21 cellular contexts compared by ENCODE assay signal in the genomic region with DNA sequence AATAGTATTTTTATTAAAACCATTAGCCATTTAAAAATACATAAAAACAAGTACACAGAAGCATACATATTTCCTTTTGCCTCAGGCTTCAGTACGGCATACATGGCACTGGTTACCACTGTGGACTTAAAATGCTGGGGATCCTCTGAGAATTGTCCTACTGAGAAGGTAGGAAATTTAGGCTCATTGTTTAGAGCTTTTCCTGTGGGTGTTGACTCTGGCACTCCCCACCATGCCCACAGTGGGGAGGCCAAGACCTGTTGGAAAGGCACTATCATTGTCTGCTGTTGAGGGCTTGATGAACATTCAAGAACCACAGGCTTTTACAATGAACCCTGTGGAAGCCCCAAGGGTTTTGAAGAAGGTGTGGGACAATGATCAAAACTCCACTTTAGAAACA.
DNase-seq lines count a peak whose midpoint lies in the region; ATAC-seq and TF ChIP-seq lines count a peak whose summit lies in the region.
"Had no signal": no experiment of that assay in that cellular context is flagged by ENCODE, and none has a peak within 500 bp of the region (broad histone marks: within the 10 kb centered on the region; RNA-seq: fewer than 3 reads in every experiment).

No MANE protein-coding gene starts in this region.

- H2BK120ac ChIP-seq in mesendoderm (ENCODE audit: low read depth, low read length): no peak overlapping the region

- H3K23ac ChIP-seq in mesendoderm (ENCODE audit: low read length): no peak overlapping the region

- H3K4ac ChIP-seq in mesendoderm (ENCODE audit: low read depth, low read length): no peak overlapping the region

- CTCF ChIA-PET in T-cell (lab: Charles Lee): no interaction called here

- H3K4me1 Mint-ChIP-seq in endodermal cell (peaks cover 7% of the 10 kb centered on the region), T-cell (no peaks in the 10 kb centered on the region)
- H3K4me1 Mint-ChIP-seq: CD4-positive, alpha-beta memory T cell had no signal

- no peak overlapping the region for H2BK5ac ChIP-seq in mesendoderm (ENCODE audit: low read length)

- no peak overlapping the region for H4K8ac ChIP-seq in mesendoderm (ENCODE audit: low read depth, low read length)

- POLR2A ChIA-PET in T-cell (lab: Charles Lee): no interaction called here

- 65 to 83% methylated on average over 1 of the region's 1 CpG for WGBS in heart right ventricle, 2 donors
- WGBS in endodermal cell (ENCODE audit: insufficient coverage in 1 of 2, insufficient read length in 1 of 2), 2 experiments: 90% methylated on average over 1 of the region's 1 CpG; no CpG with 5 or more reads in 1 of the 2 experiments
- no CpG with 5 or more reads among the region's 1 CpG for WGBS in mesendoderm (ENCODE audit: extremely low coverage, insufficient coverage, low lambda C conversion rate)

- no peak overlapping the region for H2BK15ac ChIP-seq in mesendoderm (replicated peaks; ENCODE audit: low read depth)

- H3K27ac Mint-ChIP-seq in endodermal cell (no peak overlapping the region), T-cell (no peak overlapping the region)
- H3K27ac Mint-ChIP-seq: CD4-positive, alpha-beta memory T cell had no signal

- H3K27ac ChIP-seq in heart right ventricle (no peak overlapping the region), endodermal cell (ENCODE audit: low read depth, low read length) (no peak overlapping the region), mesendoderm (ENCODE audit: low read depth, low read length) (no peak overlapping the region)
- H3K27ac ChIP-seq: BLaER1 treated with 17β-estradiol and CSF1 and Interleukin-3, amounts not matched to agents 10 nM and 100 nM; SK-N-MC had no signal

- H3K18ac ChIP-seq in mesendoderm (ENCODE audit: low read length): no peak overlapping the region

- H3K27me3 ChIP-seq in heart right ventricle (no peaks in the 10 kb centered on the region), endodermal cell (ENCODE audit: control insufficient read depth, insufficient read depth, low read length, poor library complexity, severe bottlenecking) (no peaks in the 10 kb centered on the region), mesendoderm (ENCODE audit: insufficient read depth, low read length, poor library complexity) (no peaks in the 10 kb centered on the region)
- H3K27me3 ChIP-seq: BLaER1 treated with 17β-estradiol and CSF1 and Interleukin-3, amounts not matched to agents 10 nM and 100 nM had no signal

- H3K79me1 ChIP-seq in mesendoderm (ENCODE audit: low read length): no peaks in the 10 kb centered on the region

- H3K4me1 ChIP-seq in heart right ventricle (peaks cover 0 to 32% (median 0%) of the 10 kb centered on the region in 9 donors), endodermal cell (ENCODE audit: control insufficient read depth, insufficient read depth, low read length) (peaks cover 9% of the 10 kb centered on the region), mesendoderm (ENCODE audit: control insufficient read depth, low read depth, low read length) (peaks cover 4% of the 10 kb centered on the region)

- H3K4me3 Mint-ChIP-seq in endodermal cell (no peak overlapping the region), T-cell (no peak overlapping the region)
- H3K4me3 Mint-ChIP-seq: CD4-positive, alpha-beta memory T cell had no signal

- H3K36me3 ChIP-seq in heart right ventricle: no peaks in the 10 kb centered on the region
- no peaks in the 10 kb centered on the region for H3K36me3 ChIP-seq in endodermal cell (ENCODE audit: control insufficient read depth, insufficient read depth, low read length)
- H3K36me3 ChIP-seq in mesendoderm (ENCODE audit: control insufficient read depth, insufficient read depth, low read length): no peaks in the 10 kb centered on the region
- H3K36me3 ChIP-seq: BLaER1 treated with 17β-estradiol and CSF1 and Interleukin-3, amounts not matched to agents 10 nM and 100 nM had no signal

- no peaks in the 10 kb centered on the region for H3K27me3 Mint-ChIP-seq in endodermal cell (ENCODE audit: insufficient read depth)
- no peaks in the 10 kb centered on the region for H3K27me3 Mint-ChIP-seq in T-cell
- H3K27me3 Mint-ChIP-seq: CD4-positive, alpha-beta memory T cell had no signal

- peak; percentile 51 for DNase-seq in NCI-H146 (lab: John Stamatoyannopoulos, UW)
- no peak for DNase-seq in NCI-H146 treated with DMSO at 0.1 percent for 48 hours (lab: John Stamatoyannopoulos, UW; ENCODE audit: unreplicated experiment)
- no peak for DNase-seq in heart right ventricle
- DNase-seq in Right ventricle myocardium superior: no peak
- DNase-seq in endodermal cell: no peak
- peak; percentile 55 for DNase-seq in mesendoderm
- no peak for DNase-seq in T-cell
- DNase-seq: 8988T; Calu3; CD4-positive, alpha-beta memory T cell; DMS153; GDM1; KG1; NCI-H1105; NCI-H1694; NCI-H510A; SHP77 treated with DMSO at 0.1 percent for 48 hours had no signal

- H3K4me2 ChIP-seq in mesendoderm (ENCODE audit: low read length): no peak overlapping the region
- H3K4me2 ChIP-seq: BLaER1 treated with 17β-estradiol and CSF1 and Interleukin-3, amounts not matched to agents 10 nM and 100 nM had no signal

- H3K9me3 ChIP-seq in heart right ventricle: no peaks in the 10 kb centered on the region
- no peaks in the 10 kb centered on the region for H3K9me3 ChIP-seq in endodermal cell (ENCODE audit: control insufficient read depth, low read length)
- H3K9me3 ChIP-seq: BLaER1 treated with 17β-estradiol and CSF1 and Interleukin-3, amounts not matched to agents 10 nM and 100 nM had no signal

- H3K79me2 ChIP-seq in mesendoderm (ENCODE audit: control insufficient read depth, insufficient read depth, low read length): no peaks in the 10 kb centered on the region

- intact Hi-C loops in heart right ventricle (cut with DNase I) (no loop called here), Right ventricle myocardium superior (cut with DNase I) (no loop called here)

- ATAC-seq in heart right ventricle: peak in 6 of 8 donors; percentile 49 to 75 (median 65)
- ATAC-seq in Right ventricle myocardium superior (ENCODE audit: poor library complexity): no peak
- ATAC-seq in GM21423 (IDR thresholded peaks at IDR 0.05; ENCODE audit: unreplicated experiment): no peak
- ATAC-seq in T-cell (replicated peaks in 1 of 4): no peak
- ATAC-seq: HCT116 had no signal

- no peak overlapping the region for H4K5ac ChIP-seq in mesendoderm (ENCODE audit: low read length)

- no peak overlapping the region for H2AK5ac ChIP-seq in mesendoderm (ENCODE audit: low read length)

- no peak overlapping the region for H3K4me3 ChIP-seq in heart right ventricle
- H3K4me3 ChIP-seq in endodermal cell (ENCODE audit: low read length): no peak overlapping the region
- no peak overlapping the region for H3K4me3 ChIP-seq in mesendoderm (ENCODE audit: low read length)
- H3K4me3 ChIP-seq: BLaER1 treated with 17β-estradiol and CSF1 and Interleukin-3, amounts not matched to agents 10 nM and 100 nM; SK-N-MC had no signal

- H3K9ac ChIP-seq in endodermal cell (ENCODE audit: extremely low read depth, low read length, poor library complexity, severe bottlenecking) (no peak overlapping the region), mesendoderm (ENCODE audit: low read length) (no peak overlapping the region)
- H3K9ac ChIP-seq: BLaER1 treated with 17β-estradiol and CSF1 and Interleukin-3, amounts not matched to agents 10 nM and 100 nM had no signal

- peak in 3 of 9 donors; percentile 21 to 23 (median 22) for TF ChIP-seq CTCF in heart right ventricle (IDR thresholded peaks at IDR 0.05)
- TF ChIP-seq CTCF in endodermal cell (conservative IDR thresholded peaks at IDR 0.05): peak; percentile 64

- H3K36me3 Mint-ChIP-seq in endodermal cell (ENCODE audit: low read depth): no peaks in the 10 kb centered on the region
- no peaks in the 10 kb centered on the region for H3K36me3 Mint-ChIP-seq in T-cell
- H3K36me3 Mint-ChIP-seq: CD4-positive, alpha-beta memory T cell had no signal

- H3K9me3 Mint-ChIP-seq in endodermal cell (no peaks in the 10 kb centered on the region), T-cell (peaks cover 14 to 21% (median 21%) of the 10 kb centered on the region in 3 donors)

- no peak overlapping the region for H3K56ac ChIP-seq in mesendoderm (ENCODE audit: low read length)

Comparison
In these comparisons a context has a peak if more than half of its experiments do, and no peak if none do; other contexts are left out.
1. DNase-seq: peak in NCI-H146 (single experiment) and mesendoderm (single experiment); none in NCI-H146 treated with DMSO at 0.1 percent for 48 hours (single experiment), heart right ventricle (0 of 2), Right ventricle myocardium superior (single experiment), endodermal cell (single experiment) and T-cell (0 of 34).
2. ATAC-seq: peak in heart right ventricle (6 of 8); none in Right ventricle myocardium superior (single experiment), GM21423 (single experiment) and T-cell (0 of 4).